Comparison of ENCODE assay signal across 1 cellular context in the genomic region with DNA sequence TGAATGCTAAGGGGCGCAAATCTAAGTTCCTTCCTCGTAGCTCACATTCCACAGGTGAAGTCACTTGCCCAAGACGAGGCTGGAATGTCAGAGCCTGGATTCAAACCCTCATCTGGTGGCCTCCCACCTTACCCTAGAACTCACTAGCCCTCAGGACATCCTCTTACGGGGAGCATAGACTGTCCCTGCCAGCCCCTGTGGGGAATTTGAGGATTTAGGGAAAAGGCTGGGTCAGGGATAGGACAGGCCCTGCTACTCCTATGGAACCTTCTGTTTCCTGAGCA.
TF ChIP-seq lines count a peak whose summit lies in the region.

No MANE protein-coding gene starts in this region.

TF ChIP-seq in WTC11, 78 proteins besides CTCF, POLR2A, EP300 and RAD21:
- TF ChIP-seq NFATC4 (CRISPR knock-in tag; IDR thresholded peaks at IDR 0.05) (no peak), TEAD1 (CRISPR knock-in tag; IDR thresholded peaks at IDR 0.05) (no peak), ZNF396 (CRISPR knock-in tag; IDR thresholded peaks at IDR 0.05; ENCODE audit: borderline replicate concordance) (no peak), ZNF219 (CRISPR knock-in tag; IDR thresholded peaks at IDR 0.05; ENCODE audit: borderline replicate concordance) (no peak), MYBL2 (CRISPR knock-in tag; IDR thresholded peaks at IDR 0.05) (no peak), ESRRA (CRISPR knock-in tag; IDR thresholded peaks at IDR 0.05; ENCODE audit: borderline replicate concordance) (no peak), CREM (CRISPR knock-in tag; IDR thresholded peaks at IDR 0.05) (no peak), TEAD4 (CRISPR knock-in tag; IDR thresholded peaks at IDR 0.05) (no peak), ZBTB21 (CRISPR knock-in tag; IDR thresholded peaks at IDR 0.05; ENCODE audit: borderline replicate concordance) (no peak)
- TF ChIP-seq, protein P1, sequence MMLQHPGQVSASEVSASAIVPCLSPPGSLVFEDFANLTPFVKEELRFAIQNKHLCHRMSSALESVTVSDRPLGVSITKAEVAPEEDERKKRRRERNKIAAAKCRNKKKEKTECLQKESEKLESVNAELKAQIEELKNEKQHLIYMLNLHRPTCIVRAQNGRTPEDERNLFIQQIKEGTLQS (CRISPR knock-in tag; conservative IDR thresholded peaks at IDR 0.05), result no peak
